ENCODE assay signal across 1 cellular context in the genomic region with DNA sequence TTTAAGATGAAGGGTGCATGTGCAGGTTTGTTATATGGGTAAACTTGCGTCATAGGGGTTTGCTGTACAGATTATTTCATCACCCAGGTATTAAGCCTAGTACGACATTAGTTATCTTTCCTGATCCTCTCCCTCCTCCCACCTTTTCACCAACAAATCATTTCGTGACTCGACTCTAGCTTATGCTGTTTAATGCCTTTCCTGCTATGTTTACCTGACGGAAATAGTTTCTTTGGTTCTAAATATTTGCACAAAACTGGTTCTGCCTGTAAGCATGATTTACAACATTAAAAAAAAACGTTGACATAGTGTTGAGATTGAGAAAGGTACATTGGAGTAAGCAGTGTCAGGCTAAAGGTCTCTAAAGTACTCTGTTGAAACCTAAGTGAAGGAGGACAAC.
TF ChIP-seq lines count a peak whose summit lies in the region.

No MANE protein-coding gene starts in this region.

TF ChIP-seq in HepG2, 621 proteins besides CTCF, POLR2A, EP300 and RAD21:
- peak; percentile 38; the same call in 1 of the 2 replicates for TF ChIP-seq RBFOX2 (IDR thresholded peaks at IDR 0.05; ENCODE audit: low read depth, low read length)
- 0 out of 2 replicates have a peak, but pooled peaks have one; percentile 34 for TF ChIP-seq POLR2G (IDR thresholded peaks at IDR 0.05; ENCODE audit: low read depth, low read length)
- no peak for TF ChIP-seq ATF7-NPFF (CRISPR knock-in tag; IDR thresholded peaks at IDR 0.05; ENCODE audit: low read depth)
- TF ChIP-seq ZBTB7B (CRISPR knock-in tag; IDR thresholded peaks at IDR 0.05), result no peak
- peak; percentile 31; the same call in 1 of the 2 replicates for TF ChIP-seq CEBPB (IDR thresholded peaks at IDR 0.05; ENCODE audit: borderline replicate concordance, low read depth, low read length)
- no peak for TF ChIP-seq TEAD2 (CRISPR knock-in tag; IDR thresholded peaks at IDR 0.05)
